In the genomic region with DNA sequence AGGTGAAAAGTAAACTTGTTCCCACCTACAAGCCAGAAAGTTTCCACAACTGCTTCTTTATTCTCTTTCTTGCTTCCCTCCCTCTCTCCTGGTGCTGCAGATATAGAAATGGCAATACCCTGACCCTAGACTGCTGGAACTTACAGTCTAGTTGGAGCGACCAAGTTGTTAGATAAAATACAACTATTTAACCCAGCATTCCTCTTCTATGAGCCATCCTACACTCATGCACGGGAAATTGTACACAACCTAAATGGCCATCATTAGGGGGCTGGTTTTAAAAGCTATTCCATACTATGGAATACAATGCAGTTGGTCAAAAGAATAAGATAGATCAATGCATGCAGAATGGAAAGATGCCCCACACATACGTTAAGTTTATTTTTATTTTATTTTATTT, we compare ENCODE assay signal across 19 cellular contexts. TPM values are rescaled to one million over a fixed set of nuclear protein-coding genes. Genes with fewer than 3 reads are reported as not detected.
DNase-seq lines count a peak whose midpoint lies in the region; ATAC-seq, FAIRE-seq and TF ChIP-seq lines count a peak whose summit lies in the region.
"Had no signal": no experiment of that assay in that cellular context is flagged by ENCODE, and none has a peak within 500 bp of the region (broad histone marks: within the 10 kb centered on the region; RNA-seq: fewer than 3 reads in every experiment).

No MANE protein-coding gene starts in this region.

- TF ChIP-seq POLR2A in GM12892 (IDR thresholded peaks at IDR 0.05; ENCODE audit: low read depth, low read length) = no peak

- TF ChIP-seq CTCF in AG04450 (IDR thresholded peaks at IDR 0.05; ENCODE audit: low read depth, low read length) = no peak
- no peak for TF ChIP-seq CTCF in HFFc6 (IDR thresholded peaks at IDR 0.05)
- TF ChIP-seq CTCF in astrocyte (IDR thresholded peaks at IDR 0.05; ENCODE audit: insufficient read depth, low read depth, low read length) = no peak
- TF ChIP-seq CTCF in fibroblast of the aortic adventitia (IDR thresholded peaks at IDR 0.05; ENCODE audit: insufficient read depth, low read length) = no peak

- H3K27ac ChIP-seq in AG04450 (ENCODE audit: low read depth, low read length) = peak overlapping the region; percentile 39
- H3K27ac ChIP-seq in astrocyte (ENCODE audit: low read depth, low read length) = peak overlapping the region; percentile 33

- H3K4me1 Mint-ChIP-seq in HFFc6 (ENCODE audit: low read depth) (peaks cover 21% of the 10 kb centered on the region), astrocyte (ENCODE audit: low read depth, unreplicated experiment) (peaks cover 5% of the 10 kb centered on the region)
- H3K4me1 Mint-ChIP-seq in stimulated activated naive CD8-positive, alpha-beta T cell treated with anti-CD3 and anti-CD28 coated beads, Interleukin-15, amount 100 ng/mL, for 72 hours = no peaks in the 10 kb centered on the region

- H3K4me2 ChIP-seq in astrocyte (ENCODE audit: low read length) = peak overlapping the region; percentile 67

- in situ Hi-C loops in ACHN (cut with HindIII; ENCODE audit: low pct_ligation_motif_present, low pct_unique_long_range_greater_than_20kb, low sequenced_read_pairs) = no loop called here

- no peaks in the 10 kb centered on the region for H3K27me3 Mint-ChIP-seq in HFFc6 (ENCODE audit: insufficient read depth)
- peaks cover 7% of the 10 kb centered on the region for H3K27me3 Mint-ChIP-seq in astrocyte (ENCODE audit: low read depth, unreplicated experiment)
- peaks cover 13% of the 10 kb centered on the region for H3K27me3 Mint-ChIP-seq in stimulated activated naive CD8-positive, alpha-beta T cell treated with anti-CD3 and anti-CD28 coated beads, Interleukin-15, amount 100 ng/mL, for 72 hours

- no peaks in the 10 kb centered on the region for H3K36me3 ChIP-seq in astrocyte (ENCODE audit: insufficient read depth, low read length)

- POLR2A ChIA-PET in AG04450 (lab: Yijun Ruan, JAX) = interaction anchor here (0.6 to 1.1 kb wide), 3 partner anchors 14 to 295 kb away, joined by 3 read pairs; a partner anchor contains a TSS

- no peaks in the 10 kb centered on the region for H3K79me2 ChIP-seq in astrocyte (ENCODE audit: insufficient read depth, low read length)

- H3K9me3 ChIP-seq in AG04450 (ENCODE audit: control insufficient read depth, insufficient read depth, low read length) (no peaks in the 10 kb centered on the region), astrocyte (ENCODE audit: insufficient read depth, low read depth, low read length) (no peaks in the 10 kb centered on the region)
- H3K9me3 ChIP-seq: Caco-2 had no signal

- H3K36me3 Mint-ChIP-seq in HFFc6 (ENCODE audit: low read depth) (no peaks in the 10 kb centered on the region), astrocyte (ENCODE audit: low read depth, unreplicated experiment) (no peaks in the 10 kb centered on the region)

- H3K4me3 Mint-ChIP-seq in HFFc6 (no peak overlapping the region; the same call in 1 of the 2 replicates), astrocyte (ENCODE audit: unreplicated experiment) (no peak overlapping the region)
- no peak overlapping the region for H3K4me3 Mint-ChIP-seq in stimulated activated naive CD8-positive, alpha-beta T cell treated with anti-CD3 and anti-CD28 coated beads, Interleukin-15, amount 100 ng/mL, for 72 hours

- DNase-seq in AG04450 (ENCODE audit: low read depth, low spot score) (peak; percentile 10), HFFc6 (peak; percentile 28), astrocyte (ENCODE audit: low read depth) (peak; percentile 31), fibroblast of the aortic adventitia (ENCODE audit: low read depth) (peak; percentile 34), ACHN (no peak), GM12892 (ENCODE audit: insufficient read length) (no peak)
- DNase-seq in stimulated activated naive CD8-positive, alpha-beta T cell treated with anti-CD3 and anti-CD28 coated beads, Interleukin-15, amount 100 ng/mL, for 72 hours = no peak
- DNase-seq: 8988T, AML-193, Caco-2, GDM1, NCI-H1694, NCI-H446, NCI-H774, SHP77 had no signal

- peaks cover 8% of the 10 kb centered on the region for H3K4me1 ChIP-seq in astrocyte (ENCODE audit: insufficient read depth, low read length)
- H3K4me1 ChIP-seq: Caco-2 had no signal

- H3K9me3 Mint-ChIP-seq in HFFc6 (no peaks in the 10 kb centered on the region), astrocyte (ENCODE audit: unreplicated experiment) (no peaks in the 10 kb centered on the region)
- H3K9me3 Mint-ChIP-seq in stimulated activated naive CD8-positive, alpha-beta T cell treated with anti-CD3 and anti-CD28 coated beads, Interleukin-15, amount 100 ng/mL, for 72 hours = no peaks in the 10 kb centered on the region

- H2AFZ ChIP-seq in astrocyte (ENCODE audit: low read depth, low read length) = peak overlapping the region; percentile 41

- ATAC-seq in stimulated activated naive CD8-positive, alpha-beta T cell treated with anti-CD3 and anti-CD28 coated beads, Interleukin-15, amount 100 ng/mL, for 72 hours = no peak
- ATAC-seq in HG02884 (IDR thresholded peaks at IDR 0.05; ENCODE audit: unreplicated experiment) = no peak
- ATAC-seq: Panc1, SK-N-SH treated with all-trans-retinoic acid at 6 μM for 48 hours had no signal

- H3K27me3 ChIP-seq in AG04450 (ENCODE audit: control insufficient read depth, insufficient read depth, low read length) (no peaks in the 10 kb centered on the region), astrocyte (ENCODE audit: insufficient read depth, low read length) (no peaks in the 10 kb centered on the region)

- no peak overlapping the region for H3K4me3 ChIP-seq in AG04450 (ENCODE audit: low read depth, low read length)
- H3K4me3 ChIP-seq in astrocyte (ENCODE audit: insufficient read depth, low read depth, low read length) = no peak overlapping the region
- H3K4me3 ChIP-seq in fibroblast of the aortic adventitia (ENCODE audit: low read depth, low read length) = no peak overlapping the region

- peak; percentile 91 for FAIRE-seq in astrocyte (lab: Jason Lieb, UNC)
- FAIRE-seq in GM12892 (lab: Jason Lieb, UNC) = no peak
- FAIRE-seq: H1 had no signal

- CTCF ChIA-PET in AG04450 (lab: Charles Lee) = interaction anchor here (0.9 to 1.3 kb wide), 2 partner anchors 9 to 98 kb away, joined by 3 read pairs; no protein-coding TSS in a partner anchor

- no peaks in the 10 kb centered on the region for H4K20me1 ChIP-seq in astrocyte (ENCODE audit: insufficient read depth, low read length)

- H3K27ac Mint-ChIP-seq in HFFc6 (peak overlapping the region; percentile 70), astrocyte (ENCODE audit: unreplicated experiment) (no peak overlapping the region)
- H3K27ac Mint-ChIP-seq in stimulated activated naive CD8-positive, alpha-beta T cell treated with anti-CD3 and anti-CD28 coated beads, Interleukin-15, amount 100 ng/mL, for 72 hours = no peak overlapping the region

- no peak overlapping the region for H3K9ac ChIP-seq in astrocyte (ENCODE audit: low read length)

RNA-seq across cellular contexts. Expression of a gene that starts 41.1 kb away (rescaled TPM):
- 25.7 and 30.7 TPM in 2 replicates for polyA plus RNA-seq in AG04450 (2011; rRNA removed)
- 29.3 and 32.8 TPM in 2 replicates for polyA minus RNA-seq in AG04450 (2011; rRNA and poly(A)+ RNA removed)
- total RNA-seq in HFFc6 (2021; fragmentation: NEBNext Ultra II Directional; extraction: Animal tissue kit (Norgen Biotek cat#: 25700)) = 10 to 100 TPM; 13.3 to 18.9 (median 17.0) TPM
- total RNA-seq in astrocyte (26.9 and 28.9 TPM in 2 replicates), fibroblast of the aortic adventitia (ENCODE audit: low replicate concordance) (15.7 and 31.2 TPM in 2 replicates)
- polyA plus RNA-seq in GM12892 (2012; ENCODE audit: missing spikeins) = 8.3 TPM

Comparison
In these comparisons a context has a peak if more than half of its experiments do, and no peak if none do; other contexts are left out.
1. DNase-seq: peak in AG04450 (single experiment), HFFc6 (single experiment), astrocyte (single experiment) and fibroblast of the aortic adventitia (single experiment); none in stimulated activated naive CD8-positive, alpha-beta T cell treated with anti-CD3 and anti-CD28 coated beads, Interleukin-15, amount 100 ng/mL, for 72 hours (0 of 2), ACHN (single experiment) and GM12892 (single experiment).